1 cellular context compared by ENCODE assay signal in the genomic region with DNA sequence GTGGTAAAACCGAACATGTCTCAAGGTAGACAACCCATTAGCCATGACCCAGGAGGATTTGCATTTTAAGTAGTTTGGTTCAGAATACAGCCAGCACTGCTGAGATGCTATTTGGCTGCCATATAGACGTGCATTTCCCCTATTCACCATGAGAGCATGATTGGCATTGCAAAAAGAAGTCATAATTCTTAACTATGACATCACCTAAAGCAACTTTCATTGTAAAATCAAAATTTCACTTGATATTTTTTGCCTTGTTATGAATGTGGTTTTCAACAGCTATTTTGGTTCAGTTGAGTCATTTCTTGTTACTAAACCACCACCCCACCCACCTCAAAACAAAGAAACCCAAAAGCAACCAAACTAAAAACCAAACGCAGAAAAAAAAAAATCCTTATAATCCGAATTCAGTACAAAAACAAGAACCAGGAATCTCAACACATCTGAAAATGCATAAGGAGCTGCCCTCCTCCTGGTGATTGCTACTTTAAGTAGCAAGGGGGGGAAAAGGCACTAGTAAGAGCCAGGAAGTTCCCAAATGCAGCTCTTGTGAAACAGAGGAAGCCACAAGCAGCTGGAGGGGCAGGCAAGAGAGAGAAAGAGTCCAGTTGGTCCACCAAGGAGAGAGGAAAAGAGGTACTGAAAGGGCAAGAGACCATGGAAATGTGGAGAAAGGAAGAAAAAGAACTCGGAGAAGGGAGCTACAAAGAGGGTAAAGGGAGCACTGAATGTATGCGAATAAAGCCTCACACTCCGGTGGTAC.
TF ChIP-seq lines count a peak whose summit lies in the region.

No MANE protein-coding gene starts in this region.

TF ChIP-seq in HepG2, 621 proteins besides CTCF, POLR2A, EP300 and RAD21:
- TF ChIP-seq ZBTB3 (CRISPR knock-in tag; IDR thresholded peaks at IDR 0.05; ENCODE audit: borderline replicate concordance, low read depth) (no peak), ATF7 (IDR thresholded peaks at IDR 0.05) (0 out of 2 replicates have a peak, but pooled peaks have one; percentile 29), ATF7 (CRISPR knock-in tag; IDR thresholded peaks at IDR 0.05) (no peak)
